In the genomic region with DNA sequence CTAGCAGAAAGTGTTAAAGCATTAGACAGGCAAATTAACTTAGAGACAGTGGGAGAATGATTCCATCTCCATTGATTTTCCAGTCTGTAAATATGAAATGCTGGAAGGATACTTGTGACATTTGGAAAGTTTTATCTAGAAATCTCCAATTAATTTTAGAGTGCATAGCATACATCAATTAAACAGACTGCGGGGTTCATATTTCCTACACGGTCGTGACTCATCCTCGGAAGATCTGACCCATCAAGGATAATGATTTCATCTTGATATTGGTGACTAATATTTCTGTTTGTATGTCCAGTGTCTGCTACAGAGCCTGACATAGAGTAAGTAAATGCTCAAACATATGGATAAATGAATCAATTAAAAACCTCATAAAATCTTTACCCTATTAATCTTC, we compare ENCODE assay signal across 1 cellular context.
A peak's percentile ranks its signal among the peaks of the same experiment; 100 is the strongest.
TF ChIP-seq lines count a peak whose summit lies in the region.

No MANE protein-coding gene starts in this region.

TF ChIP-seq in HEK293, 187 proteins besides CTCF, POLR2A, EP300 and RAD21 (continued from another document):
- TF ChIP-seq, protein P1, sequence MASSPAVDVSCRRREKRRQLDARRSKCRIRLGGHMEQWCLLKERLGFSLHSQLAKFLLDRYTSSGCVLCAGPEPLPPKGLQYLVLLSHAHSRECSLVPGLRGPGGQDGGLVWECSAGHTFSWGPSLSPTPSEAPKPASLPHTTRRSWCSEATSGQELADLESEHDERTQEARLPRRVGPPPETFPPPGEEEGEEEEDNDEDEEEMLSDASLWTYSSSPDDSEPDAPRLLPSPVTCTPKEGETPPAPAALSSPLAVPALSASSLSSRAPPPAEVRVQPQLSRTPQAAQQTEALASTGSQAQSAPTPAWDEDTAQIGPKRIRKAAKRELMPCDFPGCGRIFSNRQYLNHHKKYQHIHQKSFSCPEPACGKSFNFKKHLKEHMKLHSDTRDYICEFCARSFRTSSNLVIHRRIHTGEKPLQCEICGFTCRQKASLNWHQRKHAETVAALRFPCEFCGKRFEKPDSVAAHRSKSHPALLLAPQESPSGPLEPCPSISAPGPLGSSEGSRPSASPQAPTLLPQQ (tag by site-specific recombination; IDR thresholded peaks at IDR 0.05) = no peak
- peak; percentile 39; the same call in 1 of the 2 replicates for TF ChIP-seq ZBTB20 (tag by site-specific recombination; IDR thresholded peaks at IDR 0.05)
